ENCODE assay signal across 8 cellular contexts in genomic region chr5:159051431-159052281, GRCh38. TPM values are rescaled to one million over a fixed set of nuclear protein-coding genes. Genes with fewer than 3 reads are reported as not detected.
DNase-seq lines count a peak whose midpoint lies in the region; ATAC-seq lines count a peak whose summit lies in the region.

No MANE protein-coding gene starts in this region.

- peaks cover 9% of the 10 kb centered on the region for H3K4me1 Mint-ChIP-seq in activated T-cell treated with anti-CD3 and anti-CD28 coated beads, Interleukin-2, amount 50 U/mL, for 24 hours (ENCODE audit: low read depth)
- H3K4me1 Mint-ChIP-seq in activated T-cell treated with anti-CD3 and anti-CD28 coated beads, Interleukin-2, amount 50 U/mL, for 4 hours (ENCODE audit: low read depth) = peaks cover 2% of the 10 kb centered on the region
- peaks cover 67 to 92% of the 10 kb centered on the region in 2 donors for H3K4me1 Mint-ChIP-seq in stimulated activated naive B cell treated with anti-CD40 and anti-IgM and Interleukin-4, amounts not matched to agents 10 μg/mL and 1 μg/mL and 100 μg/mL, for 72 hours

- ATAC-seq in activated T-cell treated with anti-CD3 and anti-CD28 coated beads, Interleukin-2, amount 50 U/mL, for 4 hours = no peak
- peak; percentile 29 to 38 for ATAC-seq in stimulated activated naive B cell treated with anti-CD40 and anti-IgM and Interleukin-4, amounts not matched to agents 10 μg/mL and 1 μg/mL and 100 μg/mL, for 72 hours (replicated peaks)
- no peak for ATAC-seq in GM18861 (IDR thresholded peaks at IDR 0.05; ENCODE audit: unreplicated experiment)

- H3K4me3 Mint-ChIP-seq in activated T-cell treated with anti-CD3 and anti-CD28 coated beads, Interleukin-2, amount 50 U/mL, for 24 hours = peak overlapping the region; percentile 51
- no peak overlapping the region for H3K4me3 Mint-ChIP-seq in activated T-cell treated with anti-CD3 and anti-CD28 coated beads, Interleukin-2, amount 50 U/mL, for 4 hours
- H3K4me3 Mint-ChIP-seq in stimulated activated naive B cell treated with anti-CD40 and anti-IgM and Interleukin-4, amounts not matched to agents 10 μg/mL and 1 μg/mL and 100 μg/mL, for 72 hours = peak overlapping the region; percentile 82 to 88

- no peaks in the 10 kb centered on the region for H3K9me3 Mint-ChIP-seq in activated T-cell treated with anti-CD3 and anti-CD28 coated beads, Interleukin-2, amount 50 U/mL, for 24 hours
- no peaks in the 10 kb centered on the region for H3K9me3 Mint-ChIP-seq in activated T-cell treated with anti-CD3 and anti-CD28 coated beads, Interleukin-2, amount 50 U/mL, for 4 hours
- no peaks in the 10 kb centered on the region for H3K9me3 Mint-ChIP-seq in stimulated activated naive B cell treated with anti-CD40 and anti-IgM and Interleukin-4, amounts not matched to agents 10 μg/mL and 1 μg/mL and 100 μg/mL, for 72 hours

- no peaks in the 10 kb centered on the region for H3K36me3 Mint-ChIP-seq in activated T-cell treated with anti-CD3 and anti-CD28 coated beads, Interleukin-2, amount 50 U/mL, for 24 hours (ENCODE audit: low read depth)
- H3K36me3 Mint-ChIP-seq in activated T-cell treated with anti-CD3 and anti-CD28 coated beads, Interleukin-2, amount 50 U/mL, for 4 hours (ENCODE audit: insufficient read depth) = no peaks in the 10 kb centered on the region
- peaks cover 21 to 41% of the 10 kb centered on the region in 2 donors for H3K36me3 Mint-ChIP-seq in stimulated activated naive B cell treated with anti-CD40 and anti-IgM and Interleukin-4, amounts not matched to agents 10 μg/mL and 1 μg/mL and 100 μg/mL, for 72 hours

- H3K27ac Mint-ChIP-seq in activated T-cell treated with anti-CD3 and anti-CD28 coated beads, Interleukin-2, amount 50 U/mL, for 24 hours = no peak overlapping the region
- H3K27ac Mint-ChIP-seq in stimulated activated naive B cell treated with anti-CD40 and anti-IgM and Interleukin-4, amounts not matched to agents 10 μg/mL and 1 μg/mL and 100 μg/mL, for 72 hours = peak overlapping the region; percentile 98

- H3K27me3 Mint-ChIP-seq in activated T-cell treated with anti-CD3 and anti-CD28 coated beads, Interleukin-2, amount 50 U/mL, for 24 hours = peaks cover 84% of the 10 kb centered on the region
- H3K27me3 Mint-ChIP-seq in activated T-cell treated with anti-CD3 and anti-CD28 coated beads, Interleukin-2, amount 50 U/mL, for 4 hours (ENCODE audit: low read depth) = peaks cover 57% of the 10 kb centered on the region
- no peaks in the 10 kb centered on the region for H3K27me3 Mint-ChIP-seq in stimulated activated naive B cell treated with anti-CD40 and anti-IgM and Interleukin-4, amounts not matched to agents 10 μg/mL and 1 μg/mL and 100 μg/mL, for 72 hours

- peak; percentile 36 for DNase-seq in activated T-cell treated with anti-CD3 and anti-CD28 coated beads, Interleukin-2, amount 50 U/mL, for 24 hours
- DNase-seq in activated T-cell treated with anti-CD3 and anti-CD28 coated beads, Interleukin-2, amount 50 U/mL, for 4 hours = no peak
- DNase-seq in astrocyte of the hippocampus (ENCODE audit: low read depth, low spot score) (peak; percentile 54), islet precursor cell (peak; percentile 79), NCI-H1930 (lab: John Stamatoyannopoulos, UW) (no peak), NCI-H524 treated with DMSO at 0.1 percent for 48 hours (lab: John Stamatoyannopoulos, UW) (no peak)
- peak; percentile 55 for DNase-seq in stimulated activated naive B cell treated with anti-CD40 and anti-IgM and Interleukin-4, amounts not matched to agents 10 μg/mL and 1 μg/mL and 100 μg/mL, for 72 hours

RNA-seq across cellular contexts. Expression of gene EBF1, which starts 48.1 kb away (rescaled TPM):
- total RNA-seq in activated T-cell treated with anti-CD3 and anti-CD28 coated beads, Interleukin-2, amount 50 U/mL, for 4 hours = under 1 TPM; 0.20 to 0.92 (median 0.37) TPM

Comparison
In these comparisons a context has a peak if more than half of its experiments do, and no peak if none do; other contexts are left out.
1. DNase-seq: peak in activated T-cell treated with anti-CD3 and anti-CD28 coated beads, Interleukin-2, amount 50 U/mL, for 24 hours (single experiment), astrocyte of the hippocampus (single experiment), islet precursor cell (single experiment) and stimulated activated naive B cell treated with anti-CD40 and anti-IgM and Interleukin-4, amounts not matched to agents 10 μg/mL and 1 μg/mL and 100 μg/mL, for 72 hours (single experiment); none in activated T-cell treated with anti-CD3 and anti-CD28 coated beads, Interleukin-2, amount 50 U/mL, for 4 hours (single experiment), NCI-H1930 (0 of 2) and NCI-H524 treated with DMSO at 0.1 percent for 48 hours (single experiment).
2. ATAC-seq: peak in stimulated activated naive B cell treated with anti-CD40 and anti-IgM and Interleukin-4, amounts not matched to agents 10 μg/mL and 1 μg/mL and 100 μg/mL, for 72 hours (2 of 2); none in activated T-cell treated with anti-CD3 and anti-CD28 coated beads, Interleukin-2, amount 50 U/mL, for 4 hours (0 of 2) and GM18861 (single experiment).